ENCODE assay signal across 1 cellular context in genomic region chr9:125246261-125246667, GRCh38.
TF ChIP-seq lines count a peak whose summit lies in the region.

No MANE protein-coding gene starts in this region.

TF ChIP-seq in K562, 482 proteins besides CTCF, POLR2A, EP300 and RAD21 (continued from another document and continues in another):
- TF ChIP-seq HBP1 (CRISPR knock-in tag; IDR thresholded peaks at IDR 0.05) (no peak), TCF3 (CRISPR knock-in tag; IDR thresholded peaks at IDR 0.05) (peak; percentile 85), RFX1 (IDR thresholded peaks at IDR 0.05) (no peak), CBX1 (IDR thresholded peaks at IDR 0.05; ENCODE audit: low read depth) (no peak), PATZ1 (CRISPR knock-in tag; IDR thresholded peaks at IDR 0.05; ENCODE audit: borderline replicate concordance) (no peak), ZBED1 (IDR thresholded peaks at IDR 0.05) (no peak), ZNF23 (CRISPR knock-in tag; IDR thresholded peaks at IDR 0.05) (no peak), MAFG (tag; conservative IDR thresholded peaks at IDR 0.05) (peak; percentile 95), RBM22 (IDR thresholded peaks at IDR 0.05; ENCODE audit: low read depth, low read length, poor library complexity, severe bottlenecking) (no peak), NCOA1 (IDR thresholded peaks at IDR 0.05; ENCODE audit: low read depth) (no peak), TCF7L2 (IDR thresholded peaks at IDR 0.05; ENCODE audit: low read depth, low read length) (no peak), CBX3 (IDR thresholded peaks at IDR 0.05; ENCODE audit: borderline replicate concordance in 1 of 2, low read length in 2 of 2) (no peak), CCNT2 (IDR thresholded peaks at IDR 0.05; ENCODE audit: borderline replicate concordance, extremely low read depth, insufficient read length, low read depth, low read length) (peak; percentile 17), ZFP36 (IDR thresholded peaks at IDR 0.05; ENCODE audit: low read depth, low read length, partially characterized antibody) (no peak), ZZZ3 (IDR thresholded peaks at IDR 0.05) (no peak), THRA (IDR thresholded peaks at IDR 0.05) (no peak), TFAP4 (CRISPR knock-in tag; IDR thresholded peaks at IDR 0.05; ENCODE audit: borderline replicate concordance) (peak; percentile 53), ZNF695 (CRISPR knock-in tag; IDR thresholded peaks at IDR 0.05) (no peak), GATAD2B (IDR thresholded peaks at IDR 0.05; ENCODE audit: borderline replicate concordance) (no peak), PHB (CRISPR knock-in tag; IDR thresholded peaks at IDR 0.05) (no peak), L3MBTL2 (IDR thresholded peaks at IDR 0.05) (peak; percentile 77), TSC22D4 (tag; IDR thresholded peaks at IDR 0.05) (no peak), TSHZ1 (CRISPR knock-in tag; IDR thresholded peaks at IDR 0.05) (no peak), OTX1 (CRISPR knock-in tag; IDR thresholded peaks at IDR 0.05) (no peak), POLR3A (IDR thresholded peaks at IDR 0.05; ENCODE audit: borderline replicate concordance, extremely low read depth, insufficient read depth, insufficient read length) (no peak), RBM25 (IDR thresholded peaks at IDR 0.05; ENCODE audit: low read depth, low read length, severe bottlenecking) (no peak), MLX (CRISPR knock-in tag; conservative IDR thresholded peaks at IDR 0.05) (no peak), ETS2 (tag; IDR thresholded peaks at IDR 0.05; ENCODE audit: borderline replicate concordance, poor library complexity, severe bottlenecking) (no peak), THAP12 (CRISPR knock-in tag; IDR thresholded peaks at IDR 0.05) (no peak), TCFL5 (CRISPR knock-in tag; conservative IDR thresholded peaks at IDR 0.05) (no peak), ZNF274 (IDR thresholded peaks at IDR 0.05; ENCODE audit: borderline replicate concordance, low read depth, low read length) (no peak), ESRRB (CRISPR knock-in tag; IDR thresholded peaks at IDR 0.05; ENCODE audit: borderline replicate concordance) (no peak), MAZ (CRISPR knock-in tag; conservative IDR thresholded peaks at IDR 0.05 in 1 of 2, IDR thresholded peaks at IDR 0.05 in 1 of 2) (no peak), DEAF1 (CRISPR knock-in tag; IDR thresholded peaks at IDR 0.05) (no peak), ESRRA (IDR thresholded peaks at IDR 0.05; ENCODE audit: borderline replicate concordance, low read depth) (no peak), STAT5B (CRISPR knock-in tag; IDR thresholded peaks at IDR 0.05) (no peak), POLR3G (IDR thresholded peaks at IDR 0.05; ENCODE audit: extremely low read depth, insufficient read length, insufficient replicate concordance) (no peak), CREB3 (tag; conservative IDR thresholded peaks at IDR 0.05; ENCODE audit: low read depth) (no peak), NR2C2 (CRISPR knock-in tag; IDR thresholded peaks at IDR 0.05) (no peak), NR2C2 (tag; IDR thresholded peaks at IDR 0.05) (peak; percentile 52; the same call in 1 of the 2 replicates), RBBP5 (IDR thresholded peaks at IDR 0.05; ENCODE audit: borderline replicate concordance, insufficient read depth, low read length, poor library complexity, severe bottlenecking) (no peak), SMAD2 (IDR thresholded peaks at IDR 0.05; ENCODE audit: low read depth, low read length) (no peak), MCM5 (IDR thresholded peaks at IDR 0.05; ENCODE audit: low read depth) (no peak), PKNOX1 (IDR thresholded peaks at IDR 0.05) (no peak), GTF2F1 (IDR thresholded peaks at IDR 0.05; ENCODE audit: low read depth, low read length) (no peak), HMGN3 (IDR thresholded peaks at IDR 0.05; ENCODE audit: borderline replicate concordance, extremely low read depth, insufficient read length, low read depth, low read length) (no peak), LEF1 (IDR thresholded peaks at IDR 0.05) (peak; percentile 65; the same call in 1 of the 2 replicates), SMAD1 (IDR thresholded peaks at IDR 0.05; ENCODE audit: low read depth, low read length, partially characterized antibody) (no peak)
